Comparison of ENCODE assay signal across 7 cellular contexts in the genomic region with DNA sequence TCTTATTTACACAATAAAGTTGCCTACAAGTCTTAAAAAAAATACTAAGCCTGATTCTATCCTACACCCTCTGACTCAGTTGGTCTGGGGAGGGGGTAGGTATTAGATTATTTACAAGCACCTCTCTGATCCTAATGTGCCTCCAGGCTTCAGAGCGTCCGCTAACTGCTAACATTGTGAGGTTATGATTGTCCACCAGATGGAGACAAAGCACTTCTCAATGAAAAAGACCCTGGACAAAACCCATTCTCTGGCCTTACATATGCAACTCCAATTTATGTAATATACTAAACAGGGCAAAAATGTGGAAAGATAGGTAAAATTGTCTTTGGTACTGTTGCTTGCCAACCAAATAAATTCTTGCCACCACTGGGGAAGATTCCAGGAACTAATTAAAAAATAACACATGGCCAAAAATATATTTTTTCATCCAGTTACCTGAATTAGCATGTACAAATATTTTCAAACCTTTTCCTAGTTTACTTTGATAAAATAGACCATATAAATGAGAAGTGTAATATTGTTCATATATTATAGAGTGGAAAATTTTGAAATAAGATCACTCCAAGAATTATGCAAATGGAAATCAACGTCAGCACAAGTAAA.
DNase-seq lines count a peak whose midpoint lies in the region; ATAC-seq and TF ChIP-seq lines count a peak whose summit lies in the region.

No MANE protein-coding gene starts in this region.

- H3K36me3 ChIP-seq in mammary epithelial cell (ENCODE audit: insufficient read depth, low read length) (no peaks in the 10 kb centered on the region), stomach (no peaks in the 10 kb centered on the region)

- CTCF ChIA-PET in mammary epithelial cell (lab: Charles Lee; ENCODE audit: low non-redundant PET), result no interaction called here

- H3K4me1 ChIP-seq in mammary epithelial cell (ENCODE audit: insufficient read depth, low read length) (peaks cover 21% of the 10 kb centered on the region), stomach (no peaks in the 10 kb centered on the region)

- TF ChIP-seq EP300 in stomach (IDR thresholded peaks at IDR 0.05), result no peak

- no peak overlapping the region for H3K9ac ChIP-seq in mammary epithelial cell (ENCODE audit: insufficient read depth, low read length)

- no peak overlapping the region for H3K4me2 ChIP-seq in mammary epithelial cell (ENCODE audit: insufficient read depth, low read depth, low read length)

- H3K27ac ChIP-seq in mammary epithelial cell (ENCODE audit: insufficient read depth, low read depth, low read length) (no peak overlapping the region), stomach (no peak overlapping the region)

- dilution Hi-C loops in mammary epithelial cell (cut with HindIII; ENCODE audit: low sequenced_read_pairs), result loop anchor here (25.0 kb wide), 1 partner anchor 344 kb away; no protein-coding TSS in a partner anchor

- no peaks in the 10 kb centered on the region for H3K27me3 ChIP-seq in mammary epithelial cell (ENCODE audit: insufficient read depth, low read length)
- no peaks in the 10 kb centered on the region for H3K27me3 ChIP-seq in stomach

- TF ChIP-seq CTCF in mammary epithelial cell (conservative IDR thresholded peaks at IDR 0.05 in 1 of 2, IDR thresholded peaks at IDR 0.05 in 1 of 2; ENCODE audit: extremely low read depth in 1 of 2, insufficient read depth in 1 of 2, low read depth in 1 of 2, low read length in 2 of 2) (peak; percentile 69 to 78), stomach (IDR thresholded peaks at IDR 0.05) (peak in 5 of 7 experiments; percentile 47 to 74 (median 59))

- TF ChIP-seq POLR2A in stomach (IDR thresholded peaks at IDR 0.05), result no peak

- in situ Hi-C loops in G401 (cut with HindIII; ENCODE audit: low sequenced_read_pairs), result no loop called here
- in situ Hi-C loops in mammary epithelial cell (cut with MboI; ENCODE audit: low sequenced_read_pairs in 2 of 2), result loop anchor here (10.0 to 25.0 kb wide), 2 partner anchors 944 to 1071 kb away; no protein-coding TSS in a partner anchor

- H2AFZ ChIP-seq in mammary epithelial cell (ENCODE audit: low read depth, low read length), result no peak overlapping the region

- peak; percentile 71 for ATAC-seq in GM21447 (IDR thresholded peaks at IDR 0.05; ENCODE audit: unreplicated experiment)

- 33% methylated on average over 3 of the region's 3 CpGs for WGBS in mammary epithelial cell (ENCODE audit: low coverage, missing lambda C conversion rate)
- WGBS in stomach, 5 donors, result 30 to 33% (median 31%) methylated on average over 3 of the region's 3 CpGs

- H3K4me3 ChIP-seq in mammary epithelial cell (replicated peaks in 1 of 3; ENCODE audit: insufficient read depth in 1 of 3, low read depth in 2 of 3, low read length in 3 of 3), result no peak overlapping the region
- no peak overlapping the region for H3K4me3 ChIP-seq in stomach

- H3K9me3 ChIP-seq in mammary epithelial cell (replicated peaks; ENCODE audit: insufficient read depth, low read length) (no peaks in the 10 kb centered on the region), stomach (no peaks in the 10 kb centered on the region)

- no TSS peak for BruUV-seq in mammary epithelial cell (replicated peaks; lab: Mats Ljungman, UMichigan)

- DNase-seq in G401 (ENCODE audit: low spot score) (peak; percentile 45), LoVo (ENCODE audit: low spot score) (peak; percentile 63), RPMI7951 (ENCODE audit: low read depth) (peak; percentile 67), mammary epithelial cell (peak; percentile 59), iris pigment epithelial cell (ENCODE audit: low read depth) (peak; percentile 72), stomach (no peak)

- no peaks in the 10 kb centered on the region for H4K20me1 ChIP-seq in mammary epithelial cell (ENCODE audit: insufficient read depth, low read length)

- no peaks in the 10 kb centered on the region for H3K79me2 ChIP-seq in mammary epithelial cell (ENCODE audit: insufficient read depth, low read length)

- intact Hi-C loops in mammary epithelial cell (cut with micrococcal nuclease), result loop anchor here (1.0 to 5.0 kb wide), 10 partner anchors 161 to 1070 kb away; no protein-coding TSS in a partner anchor
- intact Hi-C loops in stomach (cut with DNase I; ENCODE audit: low total_unique reads), result loop anchor here (10.0 kb wide), 1 partner anchor 991 kb away; no protein-coding TSS in a partner anchor
